ENCODE assay signal across 1 cellular context in the genomic region with DNA sequence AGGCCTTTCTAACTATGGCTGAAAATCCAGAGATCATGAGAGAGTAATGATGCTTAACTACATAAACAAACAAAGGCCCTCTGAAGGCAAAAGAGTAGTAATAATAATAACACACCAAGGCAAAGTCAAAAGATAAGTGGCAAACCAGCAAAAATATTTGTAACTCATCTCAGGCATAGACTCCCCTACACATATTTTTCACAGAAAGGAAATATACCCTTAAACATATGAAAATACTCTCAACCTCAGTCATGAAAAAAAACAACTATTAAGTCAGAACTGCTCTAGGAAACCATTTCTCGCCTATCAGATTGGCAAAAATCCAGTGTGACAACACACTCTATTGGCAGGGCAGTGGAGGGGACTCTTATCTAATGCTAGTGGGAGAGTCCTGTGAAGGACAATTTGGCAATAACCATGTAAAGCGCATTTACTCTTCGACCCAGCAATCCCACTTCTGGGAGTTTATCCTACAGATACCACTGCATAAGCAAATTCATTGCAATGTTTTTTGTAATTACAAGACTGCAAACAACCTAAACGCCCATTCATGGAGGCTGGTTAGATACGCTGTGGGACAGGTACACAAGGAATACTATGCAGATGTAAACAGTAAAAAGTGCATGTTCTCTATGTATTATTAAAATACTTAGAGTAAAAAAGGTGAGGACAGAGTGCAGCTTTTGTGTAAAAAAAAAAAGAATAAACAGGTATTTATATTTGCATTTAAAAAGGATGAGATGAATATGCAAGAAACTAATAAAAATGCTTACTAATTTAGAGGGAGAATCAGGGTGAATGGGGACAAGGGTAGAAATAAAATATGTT.
TF ChIP-seq lines count a peak whose summit lies in the region.

No MANE protein-coding gene starts in this region.

TF ChIP-seq in HEK293, 187 proteins besides CTCF, POLR2A, EP300 and RAD21 (continued from another document):
- TF ChIP-seq, protein P1, sequence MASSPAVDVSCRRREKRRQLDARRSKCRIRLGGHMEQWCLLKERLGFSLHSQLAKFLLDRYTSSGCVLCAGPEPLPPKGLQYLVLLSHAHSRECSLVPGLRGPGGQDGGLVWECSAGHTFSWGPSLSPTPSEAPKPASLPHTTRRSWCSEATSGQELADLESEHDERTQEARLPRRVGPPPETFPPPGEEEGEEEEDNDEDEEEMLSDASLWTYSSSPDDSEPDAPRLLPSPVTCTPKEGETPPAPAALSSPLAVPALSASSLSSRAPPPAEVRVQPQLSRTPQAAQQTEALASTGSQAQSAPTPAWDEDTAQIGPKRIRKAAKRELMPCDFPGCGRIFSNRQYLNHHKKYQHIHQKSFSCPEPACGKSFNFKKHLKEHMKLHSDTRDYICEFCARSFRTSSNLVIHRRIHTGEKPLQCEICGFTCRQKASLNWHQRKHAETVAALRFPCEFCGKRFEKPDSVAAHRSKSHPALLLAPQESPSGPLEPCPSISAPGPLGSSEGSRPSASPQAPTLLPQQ (tag by site-specific recombination; IDR thresholded peaks at IDR 0.05) = peak; percentile 18; the same call in 1 of the 2 replicates
- TF ChIP-seq REPIN1 (tag by site-specific recombination; IDR thresholded peaks at IDR 0.05; ENCODE audit: low read depth) (no peak), FEZF1 (tag by site-specific recombination; IDR thresholded peaks at IDR 0.05) (peak; percentile 61), ZEB2 (tag by site-specific recombination; IDR thresholded peaks at IDR 0.05) (peak; percentile 50; the same call in 1 of the 2 replicates), ZNF629 (tag by site-specific recombination; IDR thresholded peaks at IDR 0.05) (peak; percentile 60; the same call in 1 of the 2 replicates), ZNF701 (tag by site-specific recombination; IDR thresholded peaks at IDR 0.05) (no peak), MEIS1 (CRISPR knock-in tag; IDR thresholded peaks at IDR 0.05; ENCODE audit: borderline replicate concordance) (no peak), ZNF335 (tag by site-specific recombination; conservative IDR thresholded peaks at IDR 0.05) (peak; percentile 53; the same call in 1 of the 2 replicates), ZNF350 (tag by site-specific recombination; IDR thresholded peaks at IDR 0.05) (no peak), GLIS2 (tag by site-specific recombination; IDR thresholded peaks at IDR 0.05) (no peak), ZNF10 (tag by site-specific recombination; IDR thresholded peaks at IDR 0.05) (no peak), ZNF624 (tag by site-specific recombination; IDR thresholded peaks at IDR 0.05) (no peak), ZBTB48 (tag by site-specific recombination; IDR thresholded peaks at IDR 0.05) (no peak)
- TF ChIP-seq, protein P2, sequence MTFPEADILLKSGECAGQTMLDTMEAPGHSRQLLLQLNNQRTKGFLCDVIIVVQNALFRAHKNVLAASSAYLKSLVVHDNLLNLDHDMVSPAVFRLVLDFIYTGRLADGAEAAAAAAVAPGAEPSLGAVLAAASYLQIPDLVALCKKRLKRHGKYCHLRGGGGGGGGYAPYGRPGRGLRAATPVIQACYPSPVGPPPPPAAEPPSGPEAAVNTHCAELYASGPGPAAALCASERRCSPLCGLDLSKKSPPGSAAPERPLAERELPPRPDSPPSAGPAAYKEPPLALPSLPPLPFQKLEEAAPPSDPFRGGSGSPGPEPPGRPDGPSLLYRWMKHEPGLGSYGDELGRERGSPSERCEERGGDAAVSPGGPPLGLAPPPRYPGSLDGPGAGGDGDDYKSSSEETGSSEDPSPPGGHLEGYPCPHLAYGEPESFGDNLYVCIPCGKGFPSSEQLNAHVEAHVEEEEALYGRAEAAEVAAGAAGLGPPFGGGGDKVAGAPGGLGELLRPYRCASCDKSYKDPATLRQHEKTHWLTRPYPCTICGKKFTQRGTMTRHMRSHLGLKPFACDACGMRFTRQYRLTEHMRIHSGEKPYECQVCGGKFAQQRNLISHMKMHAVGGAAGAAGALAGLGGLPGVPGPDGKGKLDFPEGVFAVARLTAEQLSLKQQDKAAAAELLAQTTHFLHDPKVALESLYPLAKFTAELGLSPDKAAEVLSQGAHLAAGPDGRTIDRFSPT (tag by site-specific recombination; IDR thresholded peaks at IDR 0.05) = no peak
- TF ChIP-seq, protein P3, sequence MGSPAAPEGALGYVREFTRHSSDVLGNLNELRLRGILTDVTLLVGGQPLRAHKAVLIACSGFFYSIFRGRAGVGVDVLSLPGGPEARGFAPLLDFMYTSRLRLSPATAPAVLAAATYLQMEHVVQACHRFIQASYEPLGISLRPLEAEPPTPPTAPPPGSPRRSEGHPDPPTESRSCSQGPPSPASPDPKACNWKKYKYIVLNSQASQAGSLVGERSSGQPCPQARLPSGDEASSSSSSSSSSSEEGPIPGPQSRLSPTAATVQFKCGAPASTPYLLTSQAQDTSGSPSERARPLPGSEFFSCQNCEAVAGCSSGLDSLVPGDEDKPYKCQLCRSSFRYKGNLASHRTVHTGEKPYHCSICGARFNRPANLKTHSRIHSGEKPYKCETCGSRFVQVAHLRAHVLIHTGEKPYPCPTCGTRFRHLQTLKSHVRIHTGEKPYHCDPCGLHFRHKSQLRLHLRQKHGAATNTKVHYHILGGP (tag by site-specific recombination; IDR thresholded peaks at IDR 0.05) = peak; percentile 59; the same call in 1 of the 2 replicates
- TF ChIP-seq, protein P4, sequence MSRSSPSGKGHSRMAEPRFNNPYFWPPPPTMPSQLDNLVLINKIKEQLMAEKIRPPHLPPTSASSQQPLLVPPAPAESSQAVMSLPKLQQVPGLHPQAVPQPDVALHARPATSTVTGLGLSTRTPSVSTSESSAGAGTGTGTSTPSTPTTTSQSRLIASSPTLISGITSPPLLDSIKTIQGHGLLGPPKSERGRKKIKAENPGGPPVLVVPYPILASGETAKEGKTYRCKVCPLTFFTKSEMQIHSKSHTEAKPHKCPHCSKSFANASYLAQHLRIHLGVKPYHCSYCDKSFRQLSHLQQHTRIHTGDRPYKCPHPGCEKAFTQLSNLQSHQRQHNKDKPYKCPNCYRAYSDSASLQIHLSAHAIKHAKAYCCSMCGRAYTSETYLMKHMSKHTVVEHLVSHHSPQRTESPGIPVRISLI (tag by site-specific recombination; IDR thresholded peaks at IDR 0.05) = peak; percentile 76
- TF ChIP-seq, protein P5, sequence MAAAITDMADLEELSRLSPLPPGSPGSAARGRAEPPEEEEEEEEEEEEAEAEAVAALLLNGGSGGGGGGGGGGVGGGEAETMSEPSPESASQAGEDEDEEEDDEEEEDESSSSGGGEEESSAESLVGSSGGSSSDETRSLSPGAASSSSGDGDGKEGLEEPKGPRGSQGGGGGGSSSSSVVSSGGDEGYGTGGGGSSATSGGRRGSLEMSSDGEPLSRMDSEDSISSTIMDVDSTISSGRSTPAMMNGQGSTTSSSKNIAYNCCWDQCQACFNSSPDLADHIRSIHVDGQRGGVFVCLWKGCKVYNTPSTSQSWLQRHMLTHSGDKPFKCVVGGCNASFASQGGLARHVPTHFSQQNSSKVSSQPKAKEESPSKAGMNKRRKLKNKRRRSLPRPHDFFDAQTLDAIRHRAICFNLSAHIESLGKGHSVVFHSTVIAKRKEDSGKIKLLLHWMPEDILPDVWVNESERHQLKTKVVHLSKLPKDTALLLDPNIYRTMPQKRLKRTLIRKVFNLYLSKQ (tag by site-specific recombination; IDR thresholded peaks at IDR 0.05; ENCODE audit: borderline replicate concordance) = no peak
